2 cellular contexts compared by ENCODE assay signal in the genomic region with DNA sequence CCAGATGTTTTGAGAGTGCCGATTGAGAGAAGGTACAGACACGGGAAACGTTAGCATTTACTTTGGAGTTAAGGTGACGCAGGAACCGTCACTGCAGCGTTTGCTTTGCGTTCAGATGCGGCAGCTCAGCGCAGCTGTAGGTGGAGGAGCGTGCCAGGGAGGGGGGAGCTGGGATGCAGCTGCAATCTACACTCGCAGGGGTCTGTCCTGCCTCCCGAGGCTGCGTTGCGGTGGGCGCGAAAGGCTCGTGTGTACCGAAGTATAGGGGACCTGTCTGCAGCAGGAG.
TF ChIP-seq lines count a peak whose summit lies in the region.

No MANE protein-coding gene starts in this region.

TF ChIP-seq in HEK293T, 16 proteins besides CTCF, POLR2A, EP300 and RAD21:
- TF ChIP-seq ARNT (IDR thresholded peaks at IDR 0.05) (no peak), HDGF (IDR thresholded peaks at IDR 0.05; ENCODE audit: borderline replicate concordance) (no peak), FOXK2 (IDR thresholded peaks at IDR 0.05) (no peak), PKNOX1 (IDR thresholded peaks at IDR 0.05) (no peak), SUZ12 (IDR thresholded peaks at IDR 0.05) (no peak), ZNF384 (IDR thresholded peaks at IDR 0.05) (no peak), L3MBTL2 (conservative IDR thresholded peaks at IDR 0.05) (no peak), NFRKB (IDR thresholded peaks at IDR 0.05) (no peak), BHLHE40 (IDR thresholded peaks at IDR 0.05; ENCODE audit: borderline replicate concordance) (no peak)

TF ChIP-seq in endothelial cell of umbilical vein, 7 proteins besides CTCF, POLR2A, EP300 and RAD21:
- no peak for TF ChIP-seq POLR2AphosphoS5 (IDR thresholded peaks at IDR 0.05; ENCODE audit: insufficient read depth, low read depth, low read length)
- TF ChIP-seq EZH2 (IDR thresholded peaks at IDR 0.05; ENCODE audit: borderline replicate concordance, low read depth, low read length, severe bottlenecking) = no peak
- no peak for TF ChIP-seq MAX (IDR thresholded peaks at IDR 0.05; ENCODE audit: insufficient read depth, insufficient read length)
- no peak for TF ChIP-seq GATA2 (IDR thresholded peaks at IDR 0.05; ENCODE audit: insufficient read depth, insufficient read length, low read depth, low read length)
- TF ChIP-seq FOS (IDR thresholded peaks at IDR 0.05; ENCODE audit: borderline replicate concordance, insufficient read depth, low read length) = no peak
- no peak for TF ChIP-seq JUN (IDR thresholded peaks at IDR 0.05; ENCODE audit: borderline replicate concordance, insufficient read depth, insufficient read length, low read depth)
- no peak for TF ChIP-seq MYC (IDR thresholded peaks at IDR 0.05; ENCODE audit: low read depth, low read length)
TF ChIP-seq in endothelial cell of umbilical vein: peak in this region for 0.
